22 cellular contexts compared by ENCODE assay signal in the genomic region with DNA sequence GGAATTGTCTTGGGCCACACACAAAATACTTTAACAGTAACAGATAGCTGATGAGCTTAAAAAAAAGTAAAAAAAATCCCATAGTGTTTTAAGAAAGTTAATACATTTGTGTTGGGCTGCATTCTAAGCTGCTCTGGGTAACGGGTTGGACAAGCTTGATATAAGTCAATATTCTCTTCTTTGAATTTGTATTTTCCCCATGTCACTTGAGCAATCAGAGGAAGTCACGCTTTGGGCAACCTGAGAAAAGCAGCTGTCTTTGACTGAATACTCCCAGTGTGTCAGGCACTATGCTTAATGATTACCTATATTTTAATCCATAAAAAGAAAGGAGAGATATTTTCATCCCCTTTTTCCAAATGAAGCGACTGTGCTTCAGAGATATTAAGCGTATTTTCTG.
"Had no signal": no experiment of that assay in that cellular context is flagged by ENCODE, and none has a peak within 500 bp of the region (broad histone marks: within the 10 kb centered on the region; RNA-seq: fewer than 3 reads in every experiment).

No MANE protein-coding gene starts in this region.

- DNase-seq: colonic mucosa; cortex of kidney; dermis blood vessel endothelial cell; dorsolateral prefrontal cortex; effector CD4-positive, alpha-beta T cell; effector CD8-positive, alpha-beta T cell; effector memory CD4-positive, alpha-beta T cell; effector memory CD8-positive, alpha-beta T cell; endodermal cell; erythroblast; esophagus squamous epithelium; foreskin fibroblast; foreskin keratinocyte; foreskin melanocyte; gastrocnemius medialis; glutamatergic neuron; head of caudate nucleus; heart left ventricle; heart right ventricle had no signal

- H3K27ac Mint-ChIP-seq: dendritic cell treated with granulocyte-macrophage colony-stimulating factor and Interleukin-4, amounts not matched to agents 40 ng/mL and 50 ng/mL, for 4 days; effector memory CD8-positive, alpha-beta T cell; endodermal cell had no signal

- H3K9me3 Mint-ChIP-seq: effector memory CD8-positive, alpha-beta T cell had no signal

- ATAC-seq: effector memory CD8-positive, alpha-beta T cell; esophagus mucosa; foreskin keratinocyte; gastrocnemius medialis; gastroesophageal sphincter; heart left ventricle; heart right ventricle had no signal

- H3K4me3 Mint-ChIP-seq: dendritic cell treated with granulocyte-macrophage colony-stimulating factor and Interleukin-4, amounts not matched to agents 40 ng/mL and 50 ng/mL, for 4 days; effector memory CD8-positive, alpha-beta T cell; endodermal cell had no signal
